Comparison of ENCODE assay signal across 8 cellular contexts in genomic region chr22:38700271-38700788, GRCh38. TPM values are rescaled to one million over a fixed set of nuclear protein-coding genes. Genes with fewer than 3 reads are reported as not detected.
DNase-seq lines count a peak whose midpoint lies in the region; ATAC-seq and TF ChIP-seq lines count a peak whose summit lies in the region.

No MANE protein-coding gene starts in this region.

- H3K9ac ChIP-seq in colonic mucosa (ENCODE audit: low read depth in 2 of 2, low read length in 2 of 2), result peak overlapping the region; percentile 86 to 92

- BruUV-seq in OCI-LY7 (replicated peaks; lab: Mats Ljungman, UMichigan), result no TSS peak

- intact Hi-C loops in OCI-LY7 (cut with micrococcal nuclease; ENCODE audit: unreplicated experiment) (loop anchor here (10.0 kb wide), 1 partner anchor 646 kb away; the partner anchor contains the start of gene PICK1), colonic mucosa (cut with DNase I) (no loop called here), lower lobe of right lung (cut with DNase I) (no loop called here)

- ATAC-seq in GM21390 (IDR thresholded peaks at IDR 0.05; ENCODE audit: unreplicated experiment), result peak; percentile 18
- peak; percentile 64 to 66 for ATAC-seq in lower lobe of right lung
- ATAC-seq in thoracic aorta (ENCODE audit: insufficient number of reproducible peaks, low FRiP score, low read depth), result peak; percentile 24

- H3K36me3 ChIP-seq in BJ (ENCODE audit: control insufficient read depth, insufficient read depth, low read length), result no peaks in the 10 kb centered on the region
- peaks cover 37% of the 10 kb centered on the region for H3K36me3 ChIP-seq in OCI-LY7 (ENCODE audit: insufficient read depth, low read length)
- no peaks in the 10 kb centered on the region for H3K36me3 ChIP-seq in colonic mucosa
- no peaks in the 10 kb centered on the region for H3K36me3 ChIP-seq in lower lobe of right lung
- H3K36me3 ChIP-seq in thoracic aorta, result no peaks in the 10 kb centered on the region

- peak overlapping the region; percentile 95 for H3K4me2 ChIP-seq in OCI-LY7 (ENCODE audit: low read length)

- H3K27me3 ChIP-seq in BJ (ENCODE audit: control insufficient read depth, insufficient read depth, low read length) (no peaks in the 10 kb centered on the region), colonic mucosa (no peaks in the 10 kb centered on the region), lower lobe of right lung (ENCODE audit: low read depth) (no peaks in the 10 kb centered on the region), thoracic aorta (replicated peaks; ENCODE audit: insufficient read depth) (no peaks in the 10 kb centered on the region)

- peak overlapping the region; percentile 75 for H3K27ac ChIP-seq in OCI-LY7 (ENCODE audit: low read depth, low read length, poor library complexity, severe bottlenecking)
- H3K27ac ChIP-seq in colonic mucosa, result peak overlapping the region; percentile 95
- peak overlapping the region; percentile 98 for H3K27ac ChIP-seq in lower lobe of right lung
- peak overlapping the region; percentile 96 for H3K27ac ChIP-seq in thoracic aorta

- H3K4me3 ChIP-seq in BJ (ENCODE audit: low read depth, low read length), result peak overlapping the region; percentile 51
- peak overlapping the region; percentile 91 for H3K4me3 ChIP-seq in OCI-LY7 (ENCODE audit: low read depth, low read length, poor library complexity, severe bottlenecking)
- H3K4me3 ChIP-seq in colonic mucosa, result peak overlapping the region; percentile 70
- peak overlapping the region; percentile 79 for H3K4me3 ChIP-seq in lower lobe of right lung
- H3K4me3 ChIP-seq in thoracic aorta, result peak overlapping the region; percentile 91

- H3K9me3 ChIP-seq in OCI-LY7 (ENCODE audit: low read length) (no peaks in the 10 kb centered on the region), colonic mucosa (no peaks in the 10 kb centered on the region), lower lobe of right lung (no peaks in the 10 kb centered on the region), thoracic aorta (no peaks in the 10 kb centered on the region)

- DNase-seq in BJ (ENCODE audit: low read depth) (no peak), OCI-LY7 (ENCODE audit: low spot score) (no peak), colonic mucosa (peak; percentile 80), lower lobe of right lung (peak; percentile 86), thoracic aorta (ENCODE audit: low spot score) (no peak), NCI-H1694 (lab: John Stamatoyannopoulos, UW) (no peak), cortex of kidney (lab: John Stamatoyannopoulos, UW) (no peak)

- TF ChIP-seq CTCF in BJ (IDR thresholded peaks at IDR 0.05; ENCODE audit: insufficient read depth, low read depth, low read length) (no peak), OCI-LY7 (conservative IDR thresholded peaks at IDR 0.05; ENCODE audit: low read length) (no peak), colonic mucosa (IDR thresholded peaks at IDR 0.05) (no peak), lower lobe of right lung (IDR thresholded peaks at IDR 0.05) (no peak), thoracic aorta (IDR thresholded peaks at IDR 0.05) (no peak)

- peaks cover 37% of the 10 kb centered on the region for H3K79me2 ChIP-seq in OCI-LY7 (ENCODE audit: insufficient read depth, low read depth, low read length)

- peak overlapping the region; percentile 71; the same call in 1 of the 2 replicates for H2AFZ ChIP-seq in OCI-LY7 (ENCODE audit: low read length)

- H3K9me2 ChIP-seq in OCI-LY7 (ENCODE audit: insufficient read depth, low read length), result no peaks in the 10 kb centered on the region

- CTCF ChIA-PET in BJ (lab: Yijun Ruan, JAX), result interaction anchor here (1.0 to 2.8 kb wide), 3 partner anchors 15 to 66 kb away, joined by 3 to 14 read pairs (median 4); partner anchors contain the start of gene TOMM22
- CTCF ChIA-PET in OCI-LY7 (lab: Charles Lee; ENCODE audit: unreplicated experiment), result no interaction called here

- H3K4me1 ChIP-seq in OCI-LY7 (ENCODE audit: insufficient read depth, low read length, poor library complexity, severe bottlenecking) (peaks cover 71% of the 10 kb centered on the region), colonic mucosa (peaks cover 18% of the 10 kb centered on the region), lower lobe of right lung (peaks cover 63% of the 10 kb centered on the region), thoracic aorta (ENCODE audit: control insufficient read depth in 1 of 2, low read depth in 2 of 2) (peaks cover 31 to 59% of the 10 kb centered on the region in 2 donors)

- POLR2A ChIA-PET in BJ (lab: Charles Lee) (no interaction called here), OCI-LY7 (lab: Charles Lee) (interaction anchor here (4.7 kb wide), 1 partner anchor 18 kb away, joined by 18 read pairs; the partner anchor contains the start of gene TOMM22)

- H4K20me1 ChIP-seq in OCI-LY7 (ENCODE audit: insufficient read depth, low read length), result peaks cover 8% of the 10 kb centered on the region; the same call in 1 of the 2 replicates

RNA-seq across cellular contexts. Expression of gene JOSD1, which starts 0.4 kb away (rescaled TPM):
- polyA plus RNA-seq in BJ (2011; rRNA removed), result 40.9 and 43.6 TPM in 2 replicates
- 37.4 and 46.7 TPM in 2 replicates for polyA minus RNA-seq in BJ (2011; rRNA and poly(A)+ RNA removed)
- 46.6 and 50.4 TPM in 2 replicates for total RNA-seq in OCI-LY7 (2014; rRNA removed; shearing (Covaris generic))
- total RNA-seq in OCI-LY7 (2022), result 54.7 and 56.3 TPM in 2 replicates
- total RNA-seq in colonic mucosa, result 100 to 1,000 TPM in 1 of 2 donors, 10 to 100 TPM in 1; 52.4 to 108 TPM
- 44.7 TPM for total RNA-seq in lower lobe of right lung
- total RNA-seq in thoracic aorta, result 10 to 100 TPM; 45.6 to 83.9 TPM

RNA-seq across cellular contexts. Expression of gene GTPBP1, which starts 5.4 kb away (rescaled TPM):
- polyA plus RNA-seq in BJ (2011; rRNA removed), result 24.0 and 31.1 TPM in 2 replicates
- 25.6 and 30.4 TPM in 2 replicates for polyA minus RNA-seq in BJ (2011; rRNA and poly(A)+ RNA removed)
- total RNA-seq in OCI-LY7 (2014; rRNA removed; shearing (Covaris generic)), result 46.1 and 51.1 TPM in 2 replicates
- total RNA-seq in OCI-LY7 (2022) (95.0 and 97.5 TPM in 2 replicates), colonic mucosa (10 to 100 TPM; 64.6 to 65.6 TPM), lower lobe of right lung (66.7 TPM), thoracic aorta (10 to 100 TPM; 42.9 to 73.5 TPM)

RNA-seq across cellular contexts. Expression of gene TOMM22, which starts 18.6 kb away (rescaled TPM):
- 29.6 and 53.3 TPM in 2 replicates for polyA plus RNA-seq in BJ (2011; rRNA removed)
- polyA minus RNA-seq in BJ (2011; rRNA and poly(A)+ RNA removed), result 21.3 and 28.2 TPM in 2 replicates
- total RNA-seq in OCI-LY7 (2014; rRNA removed; shearing (Covaris generic)), result 51.8 and 61.7 TPM in 2 replicates
- 99.6 and 114 TPM in 2 replicates for total RNA-seq in OCI-LY7 (2022)
- 100 to 1,000 TPM in 1 of 2 donors, 10 to 100 TPM in 1; 97.1 to 149 TPM for total RNA-seq in colonic mucosa
- 42.2 TPM for total RNA-seq in lower lobe of right lung
- 10 to 100 TPM; 16.1 to 35.8 TPM for total RNA-seq in thoracic aorta

RNA-seq across cellular contexts. Expression of gene CBY1, which starts 43.9 kb away (rescaled TPM):
- 38.1 and 43.2 TPM in 2 replicates for polyA plus RNA-seq in BJ (2011; rRNA removed)
- polyA minus RNA-seq in BJ (2011; rRNA and poly(A)+ RNA removed), result 10.1 and 14.6 TPM in 2 replicates
- total RNA-seq in OCI-LY7 (2014; rRNA removed; shearing (Covaris generic)), result 3.5 and 10.5 TPM in 2 replicates
- total RNA-seq in OCI-LY7 (2022) (12.8 and 15.1 TPM in 2 replicates), colonic mucosa (10 to 100 TPM; 27.4 to 38.1 TPM), lower lobe of right lung (30.8 TPM), thoracic aorta (10 to 100 TPM; 13.8 TPM)

RNA-seq across cellular contexts. Expression of gene FAM227A, which starts 44.1 kb away (rescaled TPM):
- polyA plus RNA-seq in BJ (2011; rRNA removed), result 0.69 and 1.0 TPM in 2 replicates
- polyA minus RNA-seq in BJ (2011; rRNA and poly(A)+ RNA removed), result 0.66 and 1.2 TPM in 2 replicates
- total RNA-seq in OCI-LY7 (2014; rRNA removed; shearing (Covaris generic)), result 0.16 and 0.23 TPM in 2 replicates
- 0.57 and 0.72 TPM in 2 replicates for total RNA-seq in OCI-LY7 (2022)
- total RNA-seq in colonic mucosa, result 1 to 10 TPM in 1 of 2 donors, under 1 TPM in 1; 0.21 to 2.0 TPM
- total RNA-seq in lower lobe of right lung, result 3.4 TPM
- total RNA-seq in thoracic aorta, result 1 to 10 TPM in 1 of 2 donors, under 1 TPM in 1; 0.71 to 1.9 TPM

Comparison
In these comparisons a context has a peak if more than half of its experiments do, and no peak if none do; other contexts are left out.
1. DNase-seq: peak in colonic mucosa (single experiment) and lower lobe of right lung (single experiment); none in BJ (single experiment), OCI-LY7 (single experiment), thoracic aorta (single experiment), NCI-H1694 (single experiment) and cortex of kidney (single experiment).
2. Peak in every context shown above with its lines, with median percentiles within 50 percentile points of each other: H3K4me3 ChIP-seq, ATAC-seq and H3K27ac ChIP-seq.